Comparison of ENCODE assay signal across 9 cellular contexts in the genomic region with DNA sequence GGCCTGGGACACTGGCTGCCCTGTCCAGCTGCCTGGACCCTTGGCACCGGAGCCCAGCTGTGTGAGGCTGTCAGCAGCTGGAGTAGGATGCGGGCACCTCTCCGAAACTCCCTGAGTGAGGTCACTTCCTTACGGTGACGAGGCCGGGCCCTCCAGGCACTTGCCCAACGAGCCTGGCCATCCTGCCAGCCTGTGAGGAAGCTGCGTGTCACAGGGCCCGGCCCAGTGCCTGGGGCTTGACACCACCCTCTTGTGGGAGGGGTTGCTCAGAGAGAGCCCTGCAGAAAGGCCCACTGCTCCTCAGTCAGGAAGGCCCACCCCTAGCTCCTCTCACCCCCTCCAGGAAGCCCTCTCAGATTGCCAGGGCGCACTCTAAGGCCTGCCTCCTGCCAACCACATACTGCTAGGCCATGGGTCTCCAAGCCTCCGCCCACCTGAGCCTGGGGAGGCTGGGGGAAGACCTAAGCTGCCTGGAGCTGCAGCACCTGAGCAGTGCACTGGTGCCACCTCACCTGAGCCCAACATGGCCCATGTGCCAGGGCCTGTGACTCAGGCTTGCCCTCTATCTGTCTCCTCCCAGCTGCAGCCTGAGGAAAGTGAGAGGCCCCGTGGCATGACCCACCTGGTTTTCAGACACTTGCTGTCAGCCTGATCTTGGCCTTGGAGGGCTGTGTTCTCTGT. TPM values are rescaled to one million over a fixed set of nuclear protein-coding genes. Genes with fewer than 3 reads are reported as not detected.
DNase-seq lines count a peak whose midpoint lies in the region; TF ChIP-seq lines count a peak whose summit lies in the region.
"Had no signal": no experiment of that assay in that cellular context is flagged by ENCODE, and none has a peak within 500 bp of the region (broad histone marks: within the 10 kb centered on the region; RNA-seq: fewer than 3 reads in every experiment).

No MANE protein-coding gene starts in this region.

- H4K91ac ChIP-seq in mesenchymal stem cell (ENCODE audit: low read length), result peak overlapping the region; percentile 91

- 50% methylated on average over 12 of the region's 12 CpGs for WGBS in mesenchymal stem cell

- peaks cover 35% of the 10 kb centered on the region for H3K4me1 ChIP-seq in mesenchymal stem cell (ENCODE audit: control insufficient read depth, insufficient read depth, low read depth, low read length)

- no peak overlapping the region for H3K4me2 ChIP-seq in mesenchymal stem cell (ENCODE audit: low read length, poor library complexity, severe bottlenecking)

- no peak overlapping the region for H3K4me3 ChIP-seq in coronary artery
- no peak overlapping the region for H3K4me3 ChIP-seq in mesenchymal stem cell (ENCODE audit: insufficient read depth in 1 of 2, low read depth in 1 of 2, low read length in 2 of 2)
- H3K4me3 ChIP-seq: cardiac muscle cell had no signal

- no peak overlapping the region for H2AFZ ChIP-seq in mesenchymal stem cell (ENCODE audit: low read depth, low read length)

- DNase-seq in AG08395 (ENCODE audit: low spot score), result peak; percentile 91
- DNase-seq in H4 (ENCODE audit: low spot score), result peak; percentile 98
- DNase-seq in SW 1271 (lab: John Stamatoyannopoulos, UW), result peak; percentile 86
- DNase-seq in coronary artery (ENCODE audit: low spot score), result peak; percentile 90
- peak; percentile 89 for DNase-seq in mesenchymal stem cell
- DNase-seq in NCI-H1092 treated with DMSO at 0.1 percent for 48 hours (lab: John Stamatoyannopoulos, UW), result no peak
- no peak for DNase-seq in NCI-H2081 treated with DMSO at 0.1 percent for 48 hours (lab: John Stamatoyannopoulos, UW)
- DNase-seq in iPS-NIHi7 (ENCODE audit: extremely low spot score), result no peak

- H3K36me3 ChIP-seq in mesenchymal stem cell (ENCODE audit: control insufficient read depth in 1 of 2, insufficient read depth in 2 of 2, low read depth in 1 of 2, low read length in 2 of 2), result peaks cover 0 to 3% of the 10 kb centered on the region in 2 experiments
- H3K36me3 ChIP-seq: cardiac muscle cell had no signal

- H2BK5ac ChIP-seq in mesenchymal stem cell (ENCODE audit: low read depth, low read length, poor library complexity, severe bottlenecking), result no peak overlapping the region

- peak overlapping the region in 1 of 2 experiments; percentile 83 for H3K14ac ChIP-seq in mesenchymal stem cell (ENCODE audit: low read length in 2 of 2)

- peak overlapping the region; percentile 72 for H2AK5ac ChIP-seq in mesenchymal stem cell (ENCODE audit: low read length, severe bottlenecking)

- H3K79me1 ChIP-seq in mesenchymal stem cell (replicated peaks; ENCODE audit: low read length, poor library complexity, severe bottlenecking), result no peaks in the 10 kb centered on the region

- H3K27me3 ChIP-seq in mesenchymal stem cell (ENCODE audit: control insufficient read depth in 1 of 2, insufficient read depth in 1 of 2, low read length in 2 of 2), result no peaks in the 10 kb centered on the region

- H2BK15ac ChIP-seq in mesenchymal stem cell (ENCODE audit: low read depth, poor library complexity, severe bottlenecking), result no peak overlapping the region

- peak overlapping the region; percentile 59 to 76 for H2BK12ac ChIP-seq in mesenchymal stem cell (ENCODE audit: low read length in 2 of 2)

- no peak for TF ChIP-seq CTCF in coronary artery (IDR thresholded peaks at IDR 0.05)

- peaks cover 5% of the 10 kb centered on the region for H3K9me3 ChIP-seq in mesenchymal stem cell (ENCODE audit: control insufficient read depth, low read length)

- H3K9ac ChIP-seq in mesenchymal stem cell (ENCODE audit: low read length), result peak overlapping the region; percentile 61

- H3K23ac ChIP-seq in mesenchymal stem cell (ENCODE audit: low read length in 2 of 2), result no peak overlapping the region

- no peak overlapping the region for H2BK120ac ChIP-seq in mesenchymal stem cell (ENCODE audit: low read depth, low read length)

- H3K18ac ChIP-seq in mesenchymal stem cell (ENCODE audit: low read depth in 1 of 2, low read length in 2 of 2), result peak overlapping the region; percentile 16 to 51

- peak overlapping the region in 1 of 2 experiments; percentile 13 for H3K4ac ChIP-seq in mesenchymal stem cell (ENCODE audit: low read depth in 1 of 2, low read length in 2 of 2)

- peak overlapping the region; percentile 82 for H4K8ac ChIP-seq in mesenchymal stem cell (ENCODE audit: low read length)

- H3K27ac ChIP-seq in coronary artery (peak overlapping the region in 1 of 2 donors; percentile 57), mesenchymal stem cell (ENCODE audit: low read length, poor library complexity, severe bottlenecking) (peak overlapping the region; percentile 14)
- H3K27ac ChIP-seq: cardiac muscle cell had no signal

RNA-seq across cellular contexts. Expression of a gene that starts 4.3 kb away (rescaled TPM):
- total RNA-seq in H4 (2014; rRNA removed; shearing (Covaris generic)), result 11.7 and 15.2 TPM in 2 replicates
- 272 TPM for polyA plus RNA-seq in mesenchymal stem cell (2013, experiment 1 of 2)
- polyA plus RNA-seq in mesenchymal stem cell (2013, experiment 2 of 2), result 276 TPM

RNA-seq across cellular contexts. Expression of a gene that starts 47.9 kb away (rescaled TPM):
- 4.2 and 5.1 TPM in 2 replicates for total RNA-seq in H4 (2014; rRNA removed; shearing (Covaris generic))
- polyA plus RNA-seq in mesenchymal stem cell (2013, experiment 1 of 2), result 29.4 TPM
- 31.0 TPM for polyA plus RNA-seq in mesenchymal stem cell (2013, experiment 2 of 2)

RNA-seq across cellular contexts. Expression of a gene that starts 58.6 kb away (rescaled TPM):
- 104 and 128 TPM in 2 replicates for total RNA-seq in H4 (2014; rRNA removed; shearing (Covaris generic))
- polyA plus RNA-seq in mesenchymal stem cell (2013, experiment 1 of 2), result 67.4 TPM
- 68.8 TPM for polyA plus RNA-seq in mesenchymal stem cell (2013, experiment 2 of 2)

Comparison
In these comparisons a context has a peak if more than half of its experiments do, and no peak if none do; other contexts are left out.
1. DNase-seq: peak in AG08395 (single experiment), H4 (single experiment), SW 1271 (2 of 2), coronary artery (single experiment) and mesenchymal stem cell (single experiment); none in NCI-H1092 treated with DMSO at 0.1 percent for 48 hours (single experiment), NCI-H2081 treated with DMSO at 0.1 percent for 48 hours (single experiment) and iPS-NIHi7 (single experiment).